In the genomic region with DNA sequence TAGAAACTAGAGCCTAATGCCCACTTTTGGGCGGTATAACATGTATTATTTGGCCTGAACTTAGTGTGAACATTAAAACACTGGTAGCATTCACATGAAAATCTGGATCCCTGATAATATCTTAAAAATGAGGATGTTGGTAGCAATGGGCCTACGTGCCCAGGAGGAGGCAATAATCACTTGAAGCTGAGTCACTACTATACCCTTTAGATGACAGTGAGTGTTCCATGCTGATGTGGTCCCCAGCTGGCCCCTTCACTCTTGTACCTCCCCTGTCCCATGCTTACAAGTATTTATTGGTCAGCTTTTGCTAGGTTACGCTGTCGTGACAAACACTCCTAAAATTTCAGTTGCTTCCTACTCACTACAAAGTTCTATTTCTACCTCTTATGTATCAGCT, we compare ENCODE assay signal across 1 cellular context.
TF ChIP-seq lines count a peak whose summit lies in the region.

No MANE protein-coding gene starts in this region.

TF ChIP-seq in GM23338, 12 proteins besides CTCF, POLR2A, EP300 and RAD21 (continued from another document):
- TF ChIP-seq ZNF462 (CRISPR knock-in tag; IDR thresholded peaks at IDR 0.05), result no peak
- TF ChIP-seq ZNF331 (CRISPR knock-in tag; IDR thresholded peaks at IDR 0.05; ENCODE audit: low read depth), result no peak
- no peak for TF ChIP-seq POLR2AphosphoS5 (IDR thresholded peaks at IDR 0.05; ENCODE audit: low read depth)
